In genomic region chr3:165619077-165619476, GRCh38 we compare ENCODE assay signal across 9 cellular contexts.
"Had no signal": no experiment of that assay in that cellular context is flagged by ENCODE, and none has a peak within 500 bp of the region (broad histone marks: within the 10 kb centered on the region; RNA-seq: fewer than 3 reads in every experiment).

No MANE protein-coding gene starts in this region.

- H3K9ac ChIP-seq: GM23248 had no signal

- H3K4me1 ChIP-seq: HAP-1 had no signal

- H3K4me2 ChIP-seq: GM23338 had no signal

- H3K27ac ChIP-seq: GM23248 had no signal

- H3K36me3 ChIP-seq: HAP-1 had no signal

- ATAC-seq: GM23338, HCT116 had no signal

- H3K9me3 ChIP-seq: HAP-1 had no signal

- H3K4me3 ChIP-seq: GM23248, GM23338, HAP-1 had no signal

- H2AFZ ChIP-seq: GM23248, GM23338 had no signal

- DNase-seq: GM23248, GOT3, H7, H9, HCEC 1CT, HFFc6 had no signal
